In genomic region chrX:17706676-17707075, GRCh38 we compare ENCODE assay signal across 17 cellular contexts. TPM values are rescaled to one million over a fixed set of nuclear protein-coding genes. Genes with fewer than 3 reads are reported as not detected.
A peak's percentile ranks its signal among the peaks of the same experiment; 100 is the strongest.
DNase-seq lines count a peak whose midpoint lies in the region; ATAC-seq, FAIRE-seq and TF ChIP-seq lines count a peak whose summit lies in the region.
"Had no signal": no experiment of that assay in that cellular context is flagged by ENCODE, and none has a peak within 500 bp of the region (broad histone marks: within the 10 kb centered on the region; RNA-seq: fewer than 3 reads in every experiment).

No MANE protein-coding gene starts in this region.

- no peak for ATAC-seq in body of pancreas
- no peak for ATAC-seq in HG02884 (IDR thresholded peaks at IDR 0.05; ENCODE audit: unreplicated experiment)

- no peak overlapping the region for H4K8ac ChIP-seq in mesenchymal stem cell (ENCODE audit: low read length)

- peak; percentile 88 for DNase-seq in AG08395 (ENCODE audit: low spot score)
- DNase-seq in HTR-8/SVneo (ENCODE audit: insufficient read length, low spot score), result peak; percentile 23
- DNase-seq in choroid plexus epithelial cell (ENCODE audit: low read depth), result peak; percentile 80
- peak; percentile 72 for DNase-seq in mesenchymal stem cell
- no peak for DNase-seq in body of pancreas
- DNase-seq in NCI-H1105 treated with DMSO at 0.1 percent for 48 hours (lab: John Stamatoyannopoulos, UW), result no peak
- no peak for DNase-seq in NCI-H1048 (lab: John Stamatoyannopoulos, UW)
- DNase-seq: activated effector memory CD4-positive, alpha-beta T cell treated with anti-CD3 and anti-CD28 coated beads, Interleukin-2, amount 50 U/mL, for 16 hours; GOT3; NCI-H1436; NCI-H526; psoas muscle; stimulated activated CD8-positive, alpha-beta memory T cell treated with anti-CD3 and anti-CD28 coated beads, Interleukin-4, amount 100 ng/mL, for 48 hours; upper lobe of left lung had no signal

- H3K14ac ChIP-seq in mesenchymal stem cell (ENCODE audit: low read length in 2 of 2), result no peak overlapping the region

- no peak overlapping the region for H2BK120ac ChIP-seq in mesenchymal stem cell (ENCODE audit: low read depth, low read length)

- H3K18ac ChIP-seq in mesenchymal stem cell (ENCODE audit: low read depth in 1 of 2, low read length in 2 of 2), result no peak overlapping the region

- no peaks in the 10 kb centered on the region for H3K27me3 ChIP-seq in mesenchymal stem cell (ENCODE audit: control insufficient read depth in 1 of 2, insufficient read depth in 1 of 2, low read length in 2 of 2)
- no peaks in the 10 kb centered on the region for H3K27me3 ChIP-seq in body of pancreas
- H3K27me3 ChIP-seq: upper lobe of left lung had no signal

- H3K4ac ChIP-seq in mesenchymal stem cell (ENCODE audit: low read depth in 1 of 2, low read length in 2 of 2), result no peak overlapping the region

- no peak for FAIRE-seq in HTR-8/SVneo (lab: Jason Lieb, UNC)
- FAIRE-seq: GM18507 had no signal

- no peak overlapping the region for H3K23ac ChIP-seq in mesenchymal stem cell (ENCODE audit: low read length in 2 of 2)

- intact Hi-C loops in body of pancreas (cut with DNase I), result no loop called here

- no peak overlapping the region for H3K4me2 ChIP-seq in mesenchymal stem cell (ENCODE audit: low read length, poor library complexity, severe bottlenecking)
- H3K4me2 ChIP-seq: BLaER1 had no signal

- no peaks in the 10 kb centered on the region for H3K4me1 ChIP-seq in mesenchymal stem cell (ENCODE audit: control insufficient read depth, insufficient read depth, low read depth, low read length)
- H3K4me1 ChIP-seq in body of pancreas, result no peaks in the 10 kb centered on the region
- H3K4me1 ChIP-seq: BLaER1, psoas muscle, upper lobe of left lung had no signal

- peaks cover 5% of the 10 kb centered on the region for H3K79me1 ChIP-seq in mesenchymal stem cell (replicated peaks; ENCODE audit: low read length, poor library complexity, severe bottlenecking)

- H2BK15ac ChIP-seq in mesenchymal stem cell (ENCODE audit: low read depth, poor library complexity, severe bottlenecking), result no peak overlapping the region

- H3K4me3 ChIP-seq in choroid plexus epithelial cell (ENCODE audit: low read depth, low read length), result no peak overlapping the region
- no peak overlapping the region for H3K4me3 ChIP-seq in mesenchymal stem cell (ENCODE audit: insufficient read depth in 1 of 2, low read depth in 1 of 2, low read length in 2 of 2)
- H3K4me3 ChIP-seq in body of pancreas, result no peak overlapping the region
- H3K4me3 ChIP-seq: BLaER1, psoas muscle, upper lobe of left lung had no signal

- 88% methylated on average over 4 of the region's 4 CpGs for WGBS in mesenchymal stem cell
- 82 to 88% methylated on average over 4 of the region's 4 CpGs for WGBS in body of pancreas, 2 donors

- H2BK5ac ChIP-seq in mesenchymal stem cell (ENCODE audit: low read depth, low read length, poor library complexity, severe bottlenecking), result no peak overlapping the region

- H2AFZ ChIP-seq in mesenchymal stem cell (ENCODE audit: low read depth, low read length), result no peak overlapping the region

- H3K27ac ChIP-seq in mesenchymal stem cell (ENCODE audit: low read length, poor library complexity, severe bottlenecking) (peak overlapping the region; percentile 26), body of pancreas (no peak overlapping the region)
- H3K27ac ChIP-seq: BLaER1, psoas muscle, upper lobe of left lung had no signal

- H3K9me3 ChIP-seq in mesenchymal stem cell (ENCODE audit: control insufficient read depth, low read length) (no peaks in the 10 kb centered on the region), body of pancreas (no peaks in the 10 kb centered on the region)
- H3K9me3 ChIP-seq: BLaER1, psoas muscle, upper lobe of left lung had no signal

- H3K9ac ChIP-seq in mesenchymal stem cell (ENCODE audit: low read length), result no peak overlapping the region
- H3K9ac ChIP-seq: BLaER1 had no signal

- H2AK5ac ChIP-seq in mesenchymal stem cell (ENCODE audit: low read length, severe bottlenecking), result no peak overlapping the region

- H3K36me3 ChIP-seq in mesenchymal stem cell (ENCODE audit: control insufficient read depth in 1 of 2, insufficient read depth in 2 of 2, low read depth in 1 of 2, low read length in 2 of 2) (peaks cover 0 to 6% of the 10 kb centered on the region in 2 experiments), body of pancreas (replicated peaks in 1 of 2; ENCODE audit: insufficient read depth in 1 of 2, low read depth in 2 of 2) (no peaks in the 10 kb centered on the region)
- H3K36me3 ChIP-seq: BLaER1, upper lobe of left lung had no signal

- no peak overlapping the region for H4K91ac ChIP-seq in mesenchymal stem cell (ENCODE audit: low read length)

- H2BK12ac ChIP-seq in mesenchymal stem cell (ENCODE audit: low read length in 2 of 2), result no peak overlapping the region

- no peak for TF ChIP-seq POLR2A in body of pancreas (IDR thresholded peaks at IDR 0.05)

- no peak for TF ChIP-seq CTCF in choroid plexus epithelial cell (conservative IDR thresholded peaks at IDR 0.05; ENCODE audit: low read depth, low read length)
- TF ChIP-seq CTCF in body of pancreas (IDR thresholded peaks at IDR 0.05), result no peak

RNA-seq across cellular contexts. Expression of gene SCML1, which starts 30.6 kb away (rescaled TPM):
- 21.1 TPM for polyA plus RNA-seq in mesenchymal stem cell (2013, experiment 1 of 2)
- polyA plus RNA-seq in mesenchymal stem cell (2013, experiment 2 of 2), result 21.4 TPM
- 10 to 100 TPM in 1 of 2 donors, 1 to 10 TPM in 1; 9.3 to 11.2 TPM for total RNA-seq in body of pancreas

Comparison
In these comparisons a context has a peak if more than half of its experiments do, and no peak if none do; other contexts are left out.
1. DNase-seq: peak in AG08395 (single experiment), HTR-8/SVneo (single experiment), choroid plexus epithelial cell (single experiment) and mesenchymal stem cell (single experiment); none in body of pancreas (0 of 4), NCI-H1105 treated with DMSO at 0.1 percent for 48 hours (single experiment) and NCI-H1048 (single experiment).